Comparison of ENCODE assay signal across 11 cellular contexts in the genomic region with DNA sequence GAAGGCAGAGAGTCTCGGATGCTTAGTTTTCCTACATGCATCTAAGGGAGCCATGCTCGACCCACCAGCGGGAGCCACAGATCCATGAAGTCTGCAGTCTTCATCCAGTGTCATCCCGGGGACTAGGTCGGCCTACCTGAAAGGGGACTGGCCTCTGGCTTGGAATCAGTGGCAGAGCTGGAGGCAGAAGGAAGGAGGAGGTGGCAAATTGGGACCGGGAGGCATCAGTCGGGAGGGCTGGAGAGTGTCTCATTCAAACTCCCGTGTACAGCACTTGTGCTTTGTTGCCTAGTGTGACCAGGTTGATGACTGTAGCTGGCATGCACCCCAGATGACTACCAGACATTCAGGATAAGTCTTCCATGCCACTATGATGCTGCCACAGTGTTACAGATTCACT. TPM values are rescaled to one million over a fixed set of nuclear protein-coding genes. Genes with fewer than 3 reads are reported as not detected.
"Had no signal": no experiment of that assay in that cellular context is flagged by ENCODE, and none has a peak within 500 bp of the region (broad histone marks: within the 10 kb centered on the region; RNA-seq: fewer than 3 reads in every experiment).

No MANE protein-coding gene starts in this region.

- DNase-seq: H7, HFFc6, KBM-7 had no signal

- ATAC-seq: GM23338, HCT116, HepG2 had no signal

- H3K4me3 Mint-ChIP-seq: GM23338, HFFc6, IgD-negative memory B cell had no signal

- H3K27ac ChIP-seq: HL-60 had no signal

- H3K4me1 Mint-ChIP-seq: IgD-negative memory B cell had no signal

- H3K36me3 ChIP-seq: HAP-1 had no signal

- H3K36me3 Mint-ChIP-seq: IgD-negative memory B cell had no signal

- H3K27ac Mint-ChIP-seq: GM23338, HFFc6, IgD-negative memory B cell had no signal

- FAIRE-seq: H1, HepG2 had no signal

- H3K27me3 Mint-ChIP-seq: IgD-negative memory B cell had no signal

- H3K4me3 ChIP-seq: GM23338, HAP-1 had no signal

- H3K9me3 ChIP-seq: HAP-1 had no signal

RNA-seq across cellular contexts. Expression of gene ZNF536, which starts 26.5 kb away (rescaled TPM):
- total RNA-seq: HepG2, HFFc6, HT1080 had no signal
- polyA plus RNA-seq: GM23338, HepG2, IgD-negative memory B cell had no signal
